1 cellular context compared by ENCODE assay signal in the genomic region with DNA sequence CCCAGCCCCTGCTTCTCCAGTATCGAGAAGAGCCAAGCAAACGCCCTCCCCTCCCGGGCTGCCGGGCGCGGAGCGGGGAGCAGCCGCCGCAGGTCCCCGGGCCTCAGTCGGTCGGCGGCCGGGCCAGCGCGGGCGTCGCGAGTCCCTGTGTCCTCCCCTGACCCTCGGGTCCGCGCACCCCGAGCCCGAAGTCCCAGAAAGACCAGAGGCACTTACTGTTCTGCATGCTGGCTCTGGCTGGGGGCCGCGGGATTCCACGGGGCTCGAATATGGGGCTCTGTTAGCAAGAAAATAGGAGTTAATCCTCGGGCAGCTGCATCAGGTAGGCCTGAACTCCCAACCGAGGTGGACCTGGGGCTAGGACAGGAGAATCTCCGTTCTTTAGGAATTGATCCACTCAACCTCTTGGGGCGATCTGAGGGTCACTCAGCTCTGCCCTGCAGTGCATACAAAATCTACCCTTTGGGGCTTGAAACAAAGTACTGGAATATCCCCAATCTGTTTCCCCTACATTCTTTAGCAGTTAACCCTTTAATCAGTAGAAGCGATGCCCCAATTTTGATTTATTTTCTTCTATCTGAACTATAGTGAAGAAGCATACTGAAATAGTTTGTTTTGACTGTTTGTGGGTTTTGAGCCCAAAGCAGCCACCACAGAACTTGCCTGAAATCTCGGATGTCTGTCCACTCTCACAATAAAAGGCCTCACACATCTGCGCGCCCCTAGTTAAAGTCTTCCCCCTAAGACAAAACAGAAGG.
A peak's percentile ranks its signal among the peaks of the same experiment; 100 is the strongest.
TF ChIP-seq lines count a peak whose summit lies in the region.

No MANE protein-coding gene starts in this region.

TF ChIP-seq in endothelial cell of umbilical vein, 7 proteins besides CTCF, POLR2A, EP300 and RAD21:
- TF ChIP-seq EZH2 (IDR thresholded peaks at IDR 0.05; ENCODE audit: borderline replicate concordance, low read depth, low read length, severe bottlenecking) (peak; percentile 93), JUN (IDR thresholded peaks at IDR 0.05; ENCODE audit: borderline replicate concordance, insufficient read depth, insufficient read length, low read depth) (no peak)
